1 cellular context compared by ENCODE assay signal in genomic region chr19:10868872-10869547, GRCh38.
A peak's percentile ranks its signal among the peaks of the same experiment; 100 is the strongest.
TF ChIP-seq lines count a peak whose summit lies in the region.

No MANE protein-coding gene starts in this region.

TF ChIP-seq in HepG2, 621 proteins besides CTCF, POLR2A, EP300 and RAD21:
- TF ChIP-seq USF2 (IDR thresholded peaks at IDR 0.05; ENCODE audit: low read depth, low read length), result no peak
- no peak for TF ChIP-seq USF2 (CRISPR knock-in tag; IDR thresholded peaks at IDR 0.05; ENCODE audit: borderline replicate concordance)
- TF ChIP-seq ZNF629 (CRISPR knock-in tag; conservative IDR thresholded peaks at IDR 0.05), result 0 out of 2 replicates have a peak, but pooled peaks have one; percentile 20
